In the genomic region with DNA sequence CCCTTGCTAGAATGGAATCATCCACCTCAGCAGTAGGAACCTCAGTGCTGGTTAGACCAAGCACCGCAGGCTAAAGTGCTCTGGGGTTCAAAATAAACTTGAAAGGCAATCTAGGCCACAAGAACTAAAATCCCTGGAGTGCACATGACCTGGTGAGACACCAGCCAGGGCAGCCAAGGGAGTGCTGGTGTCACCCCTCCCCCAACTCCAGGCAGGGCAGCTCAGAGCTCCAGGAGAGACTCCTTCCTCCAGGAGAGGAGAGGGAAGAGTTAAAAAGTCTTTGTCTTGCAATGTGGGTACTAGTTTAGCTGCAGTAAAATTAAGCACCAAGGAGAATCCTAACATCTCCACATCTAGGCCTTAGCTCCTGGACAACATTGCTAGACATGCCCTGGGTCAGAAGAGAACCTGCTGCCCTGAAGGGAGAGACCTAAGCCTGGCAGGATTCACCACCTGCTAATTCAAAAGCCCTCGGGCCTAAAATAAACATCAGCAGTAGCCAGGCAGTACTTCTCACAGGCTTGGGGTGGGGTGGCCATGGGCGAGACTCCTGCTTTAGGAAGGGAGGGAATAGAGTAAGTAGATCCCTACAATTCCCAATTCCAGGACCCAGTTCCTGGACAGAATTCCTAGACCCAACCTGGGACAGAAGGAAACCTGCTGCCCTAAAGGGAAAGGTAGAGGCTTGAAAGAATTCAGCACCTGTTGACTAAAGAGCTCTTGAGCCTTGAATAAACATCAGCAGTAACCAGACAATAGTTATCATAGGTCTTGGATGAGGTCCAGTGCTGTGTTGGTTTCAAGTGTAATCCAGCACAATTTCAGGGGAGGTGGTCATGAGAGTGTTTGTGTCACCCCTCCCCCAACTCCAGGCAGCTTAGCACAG, we compare ENCODE assay signal across 24 cellular contexts. TPM values are rescaled to one million over a fixed set of nuclear protein-coding genes. Genes with fewer than 3 reads are reported as not detected.
DNase-seq lines count a peak whose midpoint lies in the region; ATAC-seq and TF ChIP-seq lines count a peak whose summit lies in the region.
"Had no signal": no experiment of that assay in that cellular context is flagged by ENCODE, and none has a peak within 500 bp of the region (broad histone marks: within the 10 kb centered on the region; RNA-seq: fewer than 3 reads in every experiment).

No MANE protein-coding gene starts in this region.

- H3K4me3 Mint-ChIP-seq in activated T-cell treated with anti-CD3 and anti-CD28 coated beads, Interleukin-2, amount 50 U/mL, for 24 hours: no peak overlapping the region
- H3K4me3 Mint-ChIP-seq: nephron progenitor cell; stimulated activated effector memory CD8-positive, alpha-beta T cell treated with anti-CD3 and anti-CD28 coated beads, Interleukin-12 subunit alpha, Interleukin-12 subunit beta, amount 100 ng/mL, for 72 hours had no signal

- no peaks in the 10 kb centered on the region for H3K9me2 ChIP-seq in PC-3 (replicated peaks; ENCODE audit: low read length)

- no peaks in the 10 kb centered on the region for H3K79me2 ChIP-seq in PC-3 (ENCODE audit: low read length)

- H3K9me3 Mint-ChIP-seq in activated T-cell treated with anti-CD3 and anti-CD28 coated beads, Interleukin-2, amount 50 U/mL, for 24 hours: no peaks in the 10 kb centered on the region
- H3K9me3 Mint-ChIP-seq: stimulated activated effector memory CD8-positive, alpha-beta T cell treated with anti-CD3 and anti-CD28 coated beads, Interleukin-12 subunit alpha, Interleukin-12 subunit beta, amount 100 ng/mL, for 72 hours had no signal

- WGBS in thyroid gland, 2 donors: 42 to 46% methylated on average over 2 of the region's 3 CpGs

- no peak overlapping the region for H3K4me2 ChIP-seq in PC-3 (ENCODE audit: low read length)

- TF ChIP-seq POLR2A in thyroid gland (IDR thresholded peaks at IDR 0.05): no peak

- no TSS peak for BruUV-seq in PC-3 (replicated peaks; lab: Mats Ljungman, UMichigan)

- H2AFZ ChIP-seq in PC-3 (ENCODE audit: low read length): no peak overlapping the region

- H3K4me3 ChIP-seq in PC-3 (ENCODE audit: low read length) (no peak overlapping the region), thyroid gland (replicated peaks in 1 of 3) (no peak overlapping the region)
- H3K4me3 ChIP-seq: adrenal gland, heart right ventricle had no signal

- POLR2A ChIA-PET in PC-3 (lab: Charles Lee; ENCODE audit: unreplicated experiment): no interaction called here

- intact Hi-C loops in PC-3 (cut with micrococcal nuclease) (no loop called here), thyroid gland (cut with DNase I) (no loop called here), Right ventricle myocardium inferior (cut with DNase I) (no loop called here)

- TF ChIP-seq CTCF in PC-3 (conservative IDR thresholded peaks at IDR 0.05; ENCODE audit: low read depth, low read length) (no peak), thyroid gland (IDR thresholded peaks at IDR 0.05) (no peak)

- no peaks in the 10 kb centered on the region for H4K20me1 ChIP-seq in PC-3 (ENCODE audit: low read length)

- ATAC-seq in PC-3 (no peak), GM21723 (IDR thresholded peaks at IDR 0.05; ENCODE audit: unreplicated experiment) (no peak), Right ventricle myocardium inferior (no peak)
- ATAC-seq: activated CD4-positive, CD25-positive, alpha-beta regulatory T cell treated with anti-CD3 and anti-CD28 coated beads, Interleukin-2, amount 50 U/mL, for 24 hours; HCT116; heart right ventricle; stimulated activated effector memory CD8-positive, alpha-beta T cell treated with anti-CD3 and anti-CD28 coated beads, Interleukin-12 subunit alpha, Interleukin-12 subunit beta, amount 100 ng/mL, for 72 hours had no signal

- no peak overlapping the region for H3K27ac Mint-ChIP-seq in activated T-cell treated with anti-CD3 and anti-CD28 coated beads, Interleukin-2, amount 50 U/mL, for 24 hours
- H3K27ac Mint-ChIP-seq: nephron progenitor cell; stimulated activated effector memory CD8-positive, alpha-beta T cell treated with anti-CD3 and anti-CD28 coated beads, Interleukin-12 subunit alpha, Interleukin-12 subunit beta, amount 100 ng/mL, for 72 hours had no signal

- peak; percentile 39 for DNase-seq in ELF-1 (ENCODE audit: low read depth, low spot score)
- peak; percentile 98 for DNase-seq in NCI-H2029 treated with DMSO at 0.1 percent for 48 hours (lab: John Stamatoyannopoulos, UW)
- DNase-seq in PC-3: peak; percentile 16
- peak; percentile 60 to 69 for DNase-seq in thyroid gland
- DNase-seq in Right ventricle myocardium inferior (ENCODE audit: missing footprints): no peak
- DNase-seq in activated T-cell treated with anti-CD3 and anti-CD28 coated beads, Interleukin-2, amount 50 U/mL, for 24 hours: no peak
- DNase-seq: adrenal gland; BE2C; DMS 273 treated with DMSO at 0.1 percent for 48 hours; effector CD4-positive, alpha-beta T cell; heart right ventricle; kidney; NCI-H2171; nephron progenitor cell; T-helper 2 cell had no signal

- no peak overlapping the region for H3K9ac ChIP-seq in PC-3 (ENCODE audit: low read length)

- H3K27me3 ChIP-seq in PC-3 (ENCODE audit: low read length) (peaks cover 39% of the 10 kb centered on the region), thyroid gland (no peaks in the 10 kb centered on the region)
- H3K27me3 ChIP-seq: BE2C had no signal

- H3K27ac ChIP-seq in PC-3 (ENCODE audit: low read length) (no peak overlapping the region), thyroid gland (peak overlapping the region in 1 of 3 donors; percentile 49)
- H3K27ac ChIP-seq: adrenal gland, heart right ventricle had no signal

- no peaks in the 10 kb centered on the region for H3K36me3 Mint-ChIP-seq in activated T-cell treated with anti-CD3 and anti-CD28 coated beads, Interleukin-2, amount 50 U/mL, for 24 hours (ENCODE audit: low read depth)
- H3K36me3 Mint-ChIP-seq: stimulated activated effector memory CD8-positive, alpha-beta T cell treated with anti-CD3 and anti-CD28 coated beads, Interleukin-12 subunit alpha, Interleukin-12 subunit beta, amount 100 ng/mL, for 72 hours had no signal

- H3K27me3 Mint-ChIP-seq in activated T-cell treated with anti-CD3 and anti-CD28 coated beads, Interleukin-2, amount 50 U/mL, for 24 hours: no peaks in the 10 kb centered on the region

- CTCF ChIA-PET in PC-3 (lab: Charles Lee): no interaction called here

- no peaks in the 10 kb centered on the region for H3F3A ChIP-seq in PC-3 (ENCODE audit: low read length, unreplicated experiment)

- H3K4me1 Mint-ChIP-seq in activated T-cell treated with anti-CD3 and anti-CD28 coated beads, Interleukin-2, amount 50 U/mL, for 24 hours (ENCODE audit: low read depth): no peaks in the 10 kb centered on the region
- H3K4me1 Mint-ChIP-seq: stimulated activated effector memory CD8-positive, alpha-beta T cell treated with anti-CD3 and anti-CD28 coated beads, Interleukin-12 subunit alpha, Interleukin-12 subunit beta, amount 100 ng/mL, for 72 hours had no signal

- no peaks in the 10 kb centered on the region for H3K4me1 ChIP-seq in PC-3 (ENCODE audit: insufficient read depth, low read length)
- H3K4me1 ChIP-seq in thyroid gland: peaks cover 6 to 10% of the 10 kb centered on the region in 2 donors
- H3K4me1 ChIP-seq: adrenal gland, BE2C, heart right ventricle had no signal

- H3K9me3 ChIP-seq in PC-3 (ENCODE audit: low read length) (no peaks in the 10 kb centered on the region), thyroid gland (no peaks in the 10 kb centered on the region)
- H3K9me3 ChIP-seq: adrenal gland, BE2C had no signal

- H3K36me3 ChIP-seq in PC-3 (ENCODE audit: low read depth, low read length): no peaks in the 10 kb centered on the region; the same call in 1 of the 2 replicates
- H3K36me3 ChIP-seq in thyroid gland: no peaks in the 10 kb centered on the region
- H3K36me3 ChIP-seq: adrenal gland, BE2C, heart right ventricle had no signal

RNA-seq across cellular contexts. Expression of gene UGT3A2, which starts 25.8 kb away (rescaled TPM):
- total RNA-seq in PC-3 (2014; rRNA removed): not detected in 2 replicates
- total RNA-seq in thyroid gland: not detected
- not detected for total RNA-seq in Right ventricle myocardium inferior
- total RNA-seq: activated CD8-positive, alpha-beta memory T cell treated with anti-CD3 and anti-CD28 coated beads for 36 hours; cardiac septum; heart right ventricle; HT1080; mesenteric fat pad; pulmonary artery endothelial cell had no signal

RNA-seq across cellular contexts. Expression of gene UGT3A1, which starts 49.7 kb away (rescaled TPM):
- total RNA-seq in PC-3 (2014; rRNA removed) (not detected in 2 replicates), thyroid gland (not detected), Right ventricle myocardium inferior (not detected)
- total RNA-seq: activated CD8-positive, alpha-beta memory T cell treated with anti-CD3 and anti-CD28 coated beads for 36 hours; adrenal gland; cardiac septum; heart right ventricle; HT1080; mesenteric fat pad; pulmonary artery endothelial cell had no signal

Comparison
In these comparisons a context has a peak if more than half of its experiments do, and no peak if none do; other contexts are left out.
1. DNase-seq: peak in ELF-1 (single experiment), NCI-H2029 treated with DMSO at 0.1 percent for 48 hours (single experiment), PC-3 (single experiment) and thyroid gland (2 of 2); none in Right ventricle myocardium inferior (single experiment) and activated T-cell treated with anti-CD3 and anti-CD28 coated beads, Interleukin-2, amount 50 U/mL, for 24 hours (single experiment).